Comparison of ENCODE assay signal across 9 cellular contexts in the genomic region with DNA sequence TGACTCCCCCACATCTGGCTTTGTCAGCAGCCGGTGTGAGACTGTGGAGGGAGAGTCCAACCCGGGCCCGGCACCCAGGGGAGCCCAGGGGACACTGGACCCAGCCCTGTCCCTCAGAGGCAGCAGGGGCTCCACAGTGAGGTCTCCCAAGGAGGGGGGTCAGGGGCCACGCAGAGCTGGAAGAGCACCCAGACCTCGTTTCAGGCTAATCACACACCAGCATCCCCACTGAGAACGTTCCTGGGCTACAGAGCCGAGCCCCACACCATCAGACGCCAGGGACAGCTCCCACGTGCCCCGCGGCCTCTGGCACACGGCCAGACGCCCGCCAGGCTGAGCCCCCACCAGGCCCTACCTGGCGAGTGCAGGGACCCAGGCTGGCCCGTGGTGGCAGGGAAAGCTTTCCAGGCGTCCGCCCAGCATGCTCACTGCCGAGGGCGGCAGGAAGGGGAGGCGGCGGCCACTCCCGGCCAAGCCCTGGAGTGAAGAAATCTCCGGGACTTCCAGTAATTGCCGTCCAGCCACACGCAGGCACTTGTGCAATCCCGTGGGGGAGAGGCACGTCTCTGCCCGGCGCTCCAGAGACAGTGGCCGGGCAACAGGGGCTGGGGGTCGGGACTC. TPM values are rescaled to one million over a fixed set of nuclear protein-coding genes. Genes with fewer than 3 reads are reported as not detected.
A peak's percentile ranks its signal among the peaks of the same experiment; 100 is the strongest.
DNase-seq lines count a peak whose midpoint lies in the region; ATAC-seq, FAIRE-seq and TF ChIP-seq lines count a peak whose summit lies in the region.
"Had no signal": no experiment of that assay in that cellular context is flagged by ENCODE, and none has a peak within 500 bp of the region (broad histone marks: within the 10 kb centered on the region; RNA-seq: fewer than 3 reads in every experiment).

No MANE protein-coding gene starts in this region.

- H3K27me3 ChIP-seq in astrocyte (ENCODE audit: insufficient read depth, low read length) (no peaks in the 10 kb centered on the region), right atrium auricular region (no peaks in the 10 kb centered on the region), sigmoid colon (no peaks in the 10 kb centered on the region)

- WGBS in sigmoid colon, 2 donors, result 19 to 56% methylated on average over 32 of the region's 32 CpGs

- H3K79me2 ChIP-seq in astrocyte (ENCODE audit: insufficient read depth, low read length), result peaks cover 37% of the 10 kb centered on the region

- H3K27ac Mint-ChIP-seq in astrocyte (ENCODE audit: unreplicated experiment), result no peak overlapping the region
- H3K27ac Mint-ChIP-seq in activated CD4-positive, alpha-beta T cell treated with anti-CD3 and anti-CD28 coated beads for 36 hours, result no peak overlapping the region

- H3K9ac ChIP-seq in astrocyte (ENCODE audit: low read length), result no peak overlapping the region

- H3K9me3 ChIP-seq in astrocyte (ENCODE audit: insufficient read depth, low read depth, low read length) (no peaks in the 10 kb centered on the region), right atrium auricular region (no peaks in the 10 kb centered on the region), sigmoid colon (no peaks in the 10 kb centered on the region)

- TF ChIP-seq POLR2A in H54 (IDR thresholded peaks at IDR 0.05; ENCODE audit: low read depth, low read length) (no peak), sigmoid colon (IDR thresholded peaks at IDR 0.05) (no peak)

- intact Hi-C loops in sigmoid colon (cut with DNase I), result no loop called here
- intact Hi-C loops in activated CD4-positive, alpha-beta T cell treated with anti-CD3 and anti-CD28 coated beads for 36 hours (cut with DNase I, micrococcal nuclease), result no loop called here

- H3K36me3 Mint-ChIP-seq in astrocyte (ENCODE audit: low read depth, unreplicated experiment), result peaks cover 2% of the 10 kb centered on the region
- H3K36me3 Mint-ChIP-seq in activated CD4-positive, alpha-beta T cell treated with anti-CD3 and anti-CD28 coated beads for 36 hours (ENCODE audit: low read depth), result peaks cover 8% of the 10 kb centered on the region

- H3K36me3 ChIP-seq in astrocyte (ENCODE audit: insufficient read depth, low read length) (no peaks in the 10 kb centered on the region), right atrium auricular region (no peaks in the 10 kb centered on the region), sigmoid colon (peaks cover 0 to 45% (median 13%) of the 10 kb centered on the region in 4 donors)

- no peak for ATAC-seq in activated CD4-positive, alpha-beta T cell treated with anti-CD3 and anti-CD28 coated beads for 36 hours

- TF ChIP-seq CTCF in astrocyte (IDR thresholded peaks at IDR 0.05; ENCODE audit: insufficient read depth, low read depth, low read length), result no peak
- TF ChIP-seq CTCF in right atrium auricular region (IDR thresholded peaks at IDR 0.05), result no peak
- TF ChIP-seq CTCF in sigmoid colon (IDR thresholded peaks at IDR 0.05), result no peak

- H3K4me3 Mint-ChIP-seq in astrocyte (ENCODE audit: unreplicated experiment), result no peak overlapping the region
- no peak overlapping the region for H3K4me3 Mint-ChIP-seq in activated CD4-positive, alpha-beta T cell treated with anti-CD3 and anti-CD28 coated beads for 36 hours

- POLR2A ChIA-PET in activated CD4-positive, alpha-beta T cell treated with anti-CD3 and anti-CD28 coated beads for 36 hours (lab: Charles Lee), result no interaction called here

- H4K20me1 ChIP-seq in astrocyte (ENCODE audit: insufficient read depth, low read length), result peaks cover 44% of the 10 kb centered on the region

- H3K4me1 ChIP-seq in astrocyte (ENCODE audit: insufficient read depth, low read length), result peaks cover 11% of the 10 kb centered on the region
- peaks cover 0 to 65% of the 10 kb centered on the region in 2 donors for H3K4me1 ChIP-seq in right atrium auricular region
- H3K4me1 ChIP-seq in sigmoid colon, result peaks cover 0 to 30% (median 26%) of the 10 kb centered on the region in 4 donors

- H3K27ac ChIP-seq in astrocyte (ENCODE audit: low read depth, low read length) (no peak overlapping the region), right atrium auricular region (peak overlapping the region; percentile 86 to 89), sigmoid colon (peak overlapping the region; percentile 62 to 86 (median 72))

- FAIRE-seq in H54 (lab: Jason Lieb, UNC) (no peak), astrocyte (lab: Jason Lieb, UNC) (no peak)

- peak in 3 of 4 donors; percentile 66 to 91 (median 69) for TF ChIP-seq EP300 in sigmoid colon (IDR thresholded peaks at IDR 0.05)

- no peaks in the 10 kb centered on the region for H3K27me3 Mint-ChIP-seq in astrocyte (ENCODE audit: low read depth, unreplicated experiment)
- H3K27me3 Mint-ChIP-seq in activated CD4-positive, alpha-beta T cell treated with anti-CD3 and anti-CD28 coated beads for 36 hours, result no peaks in the 10 kb centered on the region

- H3K4me1 Mint-ChIP-seq in astrocyte (ENCODE audit: low read depth, unreplicated experiment), result no peaks in the 10 kb centered on the region
- H3K4me1 Mint-ChIP-seq in activated CD4-positive, alpha-beta T cell treated with anti-CD3 and anti-CD28 coated beads for 36 hours, result no peaks in the 10 kb centered on the region

- CTCF ChIA-PET in activated CD4-positive, alpha-beta T cell treated with anti-CD3 and anti-CD28 coated beads for 36 hours (lab: Charles Lee), result interaction anchor here (0.7 kb wide), 1 partner anchor 61 kb away, joined by 3 read pairs; no protein-coding TSS in a partner anchor

- no peak overlapping the region for H3K4me3 ChIP-seq in astrocyte (ENCODE audit: insufficient read depth, low read depth, low read length)
- peak overlapping the region; percentile 8 to 21 for H3K4me3 ChIP-seq in right atrium auricular region
- H3K4me3 ChIP-seq in sigmoid colon, result peak overlapping the region in 2 of 4 donors; percentile 13 to 23

- no peaks in the 10 kb centered on the region for H3K9me3 Mint-ChIP-seq in astrocyte (ENCODE audit: unreplicated experiment)
- H3K9me3 Mint-ChIP-seq in activated CD4-positive, alpha-beta T cell treated with anti-CD3 and anti-CD28 coated beads for 36 hours (ENCODE audit: low read depth), result no peaks in the 10 kb centered on the region

- DNase-seq in H54 (ENCODE audit: insufficient read length, low spot score), result peak; percentile 94
- DNase-seq in astrocyte (ENCODE audit: low read depth), result peak; percentile 80
- DNase-seq in right atrium auricular region (ENCODE audit: low spot score), result peak; percentile 95
- peak; percentile 96 for DNase-seq in sigmoid colon
- DNase-seq in NCI-H526 treated with DMSO at 0.1 percent for 48 hours (lab: John Stamatoyannopoulos, UW), result no peak
- DNase-seq in stimulated activated CD8-positive, alpha-beta memory T cell treated with anti-CD3 and anti-CD28 coated beads, Interleukin-4, amount 100 ng/mL, for 48 hours, result no peak
- no peak for DNase-seq in activated CD4-positive, alpha-beta T cell treated with anti-CD3 and anti-CD28 coated beads for 36 hours
- DNase-seq in globus pallidus (ENCODE audit: low spot score), result no peak
- DNase-seq: activated naive CD4-positive, alpha-beta T cell treated with anti-CD3 and anti-CD28 coated beads, Interleukin-2, amount 50 U/mL, for 16 hours had no signal

- H2AFZ ChIP-seq in astrocyte (ENCODE audit: low read depth, low read length), result no peak overlapping the region

- peak overlapping the region; percentile 46 for H3K4me2 ChIP-seq in astrocyte (ENCODE audit: low read length)

RNA-seq across cellular contexts. Expression of gene SBNO2, which starts 19.2 kb away (rescaled TPM):
- 39.3 and 43.2 TPM in 2 replicates for total RNA-seq in astrocyte
- 10 to 100 TPM; 14.7 to 17.7 TPM for total RNA-seq in right atrium auricular region
- total RNA-seq in sigmoid colon, result 10 to 100 TPM in 3 of 4 donors, 1 to 10 TPM in 1; 6.8 to 91.9 (median 14.7) TPM
- 10 to 100 TPM; 11.4 to 75.0 (median 14.8) TPM for polyA plus RNA-seq in sigmoid colon
- total RNA-seq in activated CD4-positive, alpha-beta T cell treated with anti-CD3 and anti-CD28 coated beads for 36 hours, result 100 to 1,000 TPM; 108 to 113 TPM

RNA-seq across cellular contexts. Expression of gene STK11, which starts 50.7 kb away (rescaled TPM):
- 61.6 and 67.9 TPM in 2 replicates for total RNA-seq in astrocyte
- 10 to 100 TPM; 62.0 to 64.7 TPM for total RNA-seq in right atrium auricular region
- 10 to 100 TPM; 36.4 to 51.0 (median 42.7) TPM for total RNA-seq in sigmoid colon
- 10 to 100 TPM; 31.2 to 86.5 (median 41.8) TPM for polyA plus RNA-seq in sigmoid colon
- 10 to 100 TPM; 49.2 to 61.5 TPM for total RNA-seq in activated CD4-positive, alpha-beta T cell treated with anti-CD3 and anti-CD28 coated beads for 36 hours

RNA-seq across cellular contexts. Expression of gene GPX4, which starts 51.0 kb away (rescaled TPM):
- 294 and 325 TPM in 2 replicates for total RNA-seq in astrocyte
- 100 to 1,000 TPM; 404 to 529 TPM for total RNA-seq in right atrium auricular region
- 100 to 1,000 TPM; 269 to 433 (median 371) TPM for total RNA-seq in sigmoid colon
- 100 to 1,000 TPM; 311 to 662 (median 643) TPM for polyA plus RNA-seq in sigmoid colon
- total RNA-seq in activated CD4-positive, alpha-beta T cell treated with anti-CD3 and anti-CD28 coated beads for 36 hours, result 100 to 1,000 TPM; 192 to 218 TPM

RNA-seq across cellular contexts. Expression of gene POLR2E, which starts 59.7 kb away (rescaled TPM):
- total RNA-seq in astrocyte (180 and 207 TPM in 2 replicates), right atrium auricular region (100 to 1,000 TPM; 149 to 252 TPM), sigmoid colon (100 to 1,000 TPM in 2 of 4 donors, 10 to 100 TPM in 2; 82.0 to 203 (median 104) TPM)
- polyA plus RNA-seq in sigmoid colon, result 100 to 1,000 TPM; 124 to 175 (median 133) TPM
- total RNA-seq in activated CD4-positive, alpha-beta T cell treated with anti-CD3 and anti-CD28 coated beads for 36 hours, result 100 to 1,000 TPM; 171 to 229 TPM

Comparison
In these comparisons a context has a peak if more than half of its experiments do, and no peak if none do; other contexts are left out.
1. DNase-seq: peak in H54 (single experiment), astrocyte (single experiment), right atrium auricular region (single experiment) and sigmoid colon (single experiment); none in NCI-H526 treated with DMSO at 0.1 percent for 48 hours (single experiment), stimulated activated CD8-positive, alpha-beta memory T cell treated with anti-CD3 and anti-CD28 coated beads, Interleukin-4, amount 100 ng/mL, for 48 hours (single experiment), activated CD4-positive, alpha-beta T cell treated with anti-CD3 and anti-CD28 coated beads for 36 hours (single experiment) and globus pallidus (single experiment).